In the genomic region with DNA sequence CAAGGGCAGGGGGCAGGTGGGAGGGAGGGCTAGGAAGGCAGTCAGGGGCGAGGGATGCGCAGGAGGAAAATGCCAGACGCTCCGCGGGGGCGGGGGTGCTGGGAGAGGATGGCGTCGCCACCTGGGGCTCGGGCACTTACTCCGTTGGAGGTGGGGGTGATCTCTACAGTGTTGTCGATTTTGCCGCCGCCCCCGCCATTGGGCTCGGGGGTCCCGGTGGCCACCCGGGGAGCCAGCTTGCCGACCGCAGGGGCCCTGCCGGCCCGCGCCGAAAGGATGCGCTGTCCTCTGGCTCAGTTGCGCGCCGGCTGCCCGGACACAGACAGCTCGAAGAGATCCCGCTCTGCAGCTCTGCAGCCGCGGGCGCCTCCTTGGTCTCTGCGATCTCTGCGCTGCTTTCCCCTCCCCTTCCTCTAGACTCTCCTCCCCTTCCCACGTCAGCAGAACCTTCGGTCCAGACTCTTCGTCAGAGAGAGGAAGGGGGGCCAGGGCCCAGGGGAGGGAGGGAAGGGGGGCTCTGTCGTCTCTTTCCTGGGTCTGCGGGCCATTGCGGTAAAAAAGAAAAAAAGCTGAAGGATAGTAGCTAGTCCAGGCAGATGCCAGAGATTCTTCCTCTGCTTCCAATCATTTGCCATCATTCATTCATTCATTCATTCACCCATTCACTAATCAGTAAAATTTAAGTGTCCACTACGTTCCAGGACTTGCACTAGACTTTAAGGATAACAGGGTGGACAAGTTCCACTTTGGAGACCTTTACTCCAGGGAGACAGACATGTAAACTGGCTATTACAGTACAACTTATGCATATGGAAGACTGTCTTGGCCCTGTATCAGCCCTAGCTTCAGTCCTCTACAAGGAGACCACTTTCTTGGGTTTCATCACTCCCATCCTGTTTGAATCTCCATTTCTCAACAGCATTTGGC, we compare ENCODE assay signal across 1 cellular context.
TF ChIP-seq lines count a peak whose summit lies in the region.

Gene SLC22A17 (minus strand): TSS at position 382 of the 927 bp plus-strand sequence.

TF ChIP-seq in HepG2, 621 proteins besides CTCF, POLR2A, EP300 and RAD21 (continued from another document and continues in another):
- peak; percentile 51 for TF ChIP-seq ZNF687 (CRISPR knock-in tag; IDR thresholded peaks at IDR 0.05)
- no peak for TF ChIP-seq ZFYVE20 (CRISPR knock-in tag; IDR thresholded peaks at IDR 0.05; ENCODE audit: borderline replicate concordance, low read depth)
- TF ChIP-seq HHEX (CRISPR knock-in tag; IDR thresholded peaks at IDR 0.05) = no peak
- TF ChIP-seq PBX2 (CRISPR knock-in tag; IDR thresholded peaks at IDR 0.05) = no peak
- TF ChIP-seq HNRNPK (IDR thresholded peaks at IDR 0.05; ENCODE audit: low read depth, low read length, poor library complexity, severe bottlenecking) = peak; percentile 75
- TF ChIP-seq, protein P1, sequence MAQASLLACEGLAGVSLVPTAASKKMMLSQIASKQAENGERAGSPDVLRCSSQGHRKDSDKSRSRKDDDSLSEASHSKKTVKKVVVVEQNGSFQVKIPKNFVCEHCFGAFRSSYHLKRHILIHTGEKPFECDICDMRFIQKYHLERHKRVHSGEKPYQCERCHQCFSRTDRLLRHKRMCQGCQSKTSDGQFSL (CRISPR knock-in tag; IDR thresholded peaks at IDR 0.05) = no peak
- no peak for TF ChIP-seq ZNF782 (CRISPR knock-in tag; IDR thresholded peaks at IDR 0.05; ENCODE audit: borderline replicate concordance)
- no peak for TF ChIP-seq ZNF18 (CRISPR knock-in tag; IDR thresholded peaks at IDR 0.05; ENCODE audit: insufficient replicate concordance)
- no peak for TF ChIP-seq EHMT2 (IDR thresholded peaks at IDR 0.05; ENCODE audit: borderline replicate concordance, low read depth, low read length)
- no peak for TF ChIP-seq ZNF770 (CRISPR knock-in tag; IDR thresholded peaks at IDR 0.05)
- TF ChIP-seq ZMYM4 (CRISPR knock-in tag; IDR thresholded peaks at IDR 0.05) = no peak
- no peak for TF ChIP-seq ZNF367 (CRISPR knock-in tag; IDR thresholded peaks at IDR 0.05; ENCODE audit: borderline replicate concordance)
- no peak for TF ChIP-seq MTERF4 (CRISPR knock-in tag; IDR thresholded peaks at IDR 0.05)
- TF ChIP-seq, protein P2, sequence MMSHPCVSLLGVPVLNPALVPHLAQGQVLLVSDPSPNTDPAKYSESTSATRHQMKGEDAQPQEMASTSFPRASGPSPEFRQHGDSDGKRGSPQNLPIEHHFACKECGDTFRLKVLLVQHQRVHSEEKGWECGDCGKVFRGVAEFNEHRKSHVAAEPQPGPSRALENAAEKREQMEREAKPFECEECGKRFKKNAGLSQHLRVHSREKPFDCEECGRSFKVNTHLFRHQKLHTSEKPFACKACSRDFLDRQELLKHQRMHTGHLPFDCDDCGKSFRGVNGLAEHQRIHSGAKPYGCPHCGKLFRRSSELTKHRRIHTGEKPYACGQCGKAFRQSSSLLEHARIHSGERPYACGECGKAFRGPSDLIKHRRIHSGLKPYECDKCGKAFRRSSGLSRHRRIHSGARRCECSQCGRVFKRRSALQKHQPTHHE (CRISPR knock-in tag; IDR thresholded peaks at IDR 0.05; ENCODE audit: borderline replicate concordance) = no peak
- no peak for TF ChIP-seq FOSL1 (CRISPR knock-in tag; IDR thresholded peaks at IDR 0.05; ENCODE audit: borderline replicate concordance)
- no peak for TF ChIP-seq GATAD2A (CRISPR knock-in tag; IDR thresholded peaks at IDR 0.05)
- TF ChIP-seq ZFY (CRISPR knock-in tag; IDR thresholded peaks at IDR 0.05) = no peak
- TF ChIP-seq, protein P3, sequence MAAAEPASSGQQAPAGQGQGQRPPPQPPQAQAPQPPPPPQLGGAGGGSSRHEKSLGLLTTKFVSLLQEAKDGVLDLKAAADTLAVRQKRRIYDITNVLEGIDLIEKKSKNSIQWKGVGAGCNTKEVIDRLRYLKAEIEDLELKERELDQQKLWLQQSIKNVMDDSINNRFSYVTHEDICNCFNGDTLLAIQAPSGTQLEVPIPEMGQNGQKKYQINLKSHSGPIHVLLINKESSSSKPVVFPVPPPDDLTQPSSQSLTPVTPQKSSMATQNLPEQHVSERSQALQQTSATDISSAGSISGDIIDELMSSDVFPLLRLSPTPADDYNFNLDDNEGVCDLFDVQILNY (CRISPR knock-in tag; conservative IDR thresholded peaks at IDR 0.05) = peak; percentile 43; the same call in 1 of the 2 replicates
- 0 out of 2 replicates have a peak, but pooled peaks have one; percentile 10 for TF ChIP-seq ZNF331 (CRISPR knock-in tag; IDR thresholded peaks at IDR 0.05)
- no peak for TF ChIP-seq ZNF10 (CRISPR knock-in tag; IDR thresholded peaks at IDR 0.05; ENCODE audit: borderline replicate concordance, low read depth)
- TF ChIP-seq, protein P4, sequence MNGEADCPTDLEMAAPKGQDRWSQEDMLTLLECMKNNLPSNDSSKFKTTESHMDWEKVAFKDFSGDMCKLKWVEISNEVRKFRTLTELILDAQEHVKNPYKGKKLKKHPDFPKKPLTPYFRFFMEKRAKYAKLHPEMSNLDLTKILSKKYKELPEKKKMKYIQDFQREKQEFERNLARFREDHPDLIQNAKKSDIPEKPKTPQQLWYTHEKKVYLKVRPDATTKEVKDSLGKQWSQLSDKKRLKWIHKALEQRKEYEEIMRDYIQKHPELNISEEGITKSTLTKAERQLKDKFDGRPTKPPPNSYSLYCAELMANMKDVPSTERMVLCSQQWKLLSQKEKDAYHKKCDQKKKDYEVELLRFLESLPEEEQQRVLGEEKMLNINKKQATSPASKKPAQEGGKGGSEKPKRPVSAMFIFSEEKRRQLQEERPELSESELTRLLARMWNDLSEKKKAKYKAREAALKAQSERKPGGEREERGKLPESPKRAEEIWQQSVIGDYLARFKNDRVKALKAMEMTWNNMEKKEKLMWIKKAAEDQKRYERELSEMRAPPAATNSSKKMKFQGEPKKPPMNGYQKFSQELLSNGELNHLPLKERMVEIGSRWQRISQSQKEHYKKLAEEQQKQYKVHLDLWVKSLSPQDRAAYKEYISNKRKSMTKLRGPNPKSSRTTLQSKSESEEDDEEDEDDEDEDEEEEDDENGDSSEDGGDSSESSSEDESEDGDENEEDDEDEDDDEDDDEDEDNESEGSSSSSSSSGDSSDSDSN (CRISPR knock-in tag; IDR thresholded peaks at IDR 0.05) = 0 out of 2 replicates have a peak, but pooled peaks have one; percentile 37
- TF ChIP-seq REL (CRISPR knock-in tag; conservative IDR thresholded peaks at IDR 0.05) = 0 out of 2 replicates have a peak, but pooled peaks have one; percentile 49
- TF ChIP-seq ZNF841 (CRISPR knock-in tag; IDR thresholded peaks at IDR 0.05; ENCODE audit: borderline replicate concordance) = no peak
- no peak for TF ChIP-seq NBN (conservative IDR thresholded peaks at IDR 0.05)
- 0 out of 2 replicates have a peak, but pooled peaks have one; percentile 25 for TF ChIP-seq ZNF562 (CRISPR knock-in tag; IDR thresholded peaks at IDR 0.05; ENCODE audit: borderline replicate concordance)
